ENCODE assay signal across 1 cellular context in the genomic region with DNA sequence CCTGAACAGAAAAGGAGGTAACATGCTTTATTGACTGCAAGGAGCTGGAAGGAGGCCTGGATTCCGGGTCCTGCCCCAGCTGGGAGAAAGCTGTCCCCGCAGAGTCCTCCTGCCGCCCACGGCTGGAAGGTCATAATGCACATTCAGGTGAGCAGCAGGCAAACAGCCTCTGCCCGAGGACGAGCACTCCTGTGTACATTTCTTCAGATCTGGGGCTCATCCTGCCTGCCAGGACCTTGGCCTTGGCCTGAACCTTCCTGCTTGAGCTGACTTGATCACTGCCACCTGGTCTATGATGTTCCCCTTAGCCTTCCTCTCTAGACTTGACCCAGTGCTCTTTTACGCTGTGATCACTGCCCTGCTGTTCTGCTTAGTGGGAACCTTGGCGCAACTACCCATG.
TF ChIP-seq lines count a peak whose summit lies in the region.

No MANE protein-coding gene starts in this region.

TF ChIP-seq in HepG2, 621 proteins besides CTCF, POLR2A, EP300 and RAD21:
- TF ChIP-seq RFX1 (IDR thresholded peaks at IDR 0.05): no peak
- no peak for TF ChIP-seq CBX5 (CRISPR knock-in tag; IDR thresholded peaks at IDR 0.05; ENCODE audit: borderline replicate concordance)
- TF ChIP-seq POLR2AphosphoS5 (IDR thresholded peaks at IDR 0.05; ENCODE audit: low read depth, low read length): peak; percentile 26; the same call in 1 of the 2 replicates
- TF ChIP-seq TARDBP (CRISPR knock-in tag; IDR thresholded peaks at IDR 0.05): peak; percentile 27; the same call in 1 of the 2 replicates
